Comparison of ENCODE assay signal across 8 cellular contexts in the genomic region with DNA sequence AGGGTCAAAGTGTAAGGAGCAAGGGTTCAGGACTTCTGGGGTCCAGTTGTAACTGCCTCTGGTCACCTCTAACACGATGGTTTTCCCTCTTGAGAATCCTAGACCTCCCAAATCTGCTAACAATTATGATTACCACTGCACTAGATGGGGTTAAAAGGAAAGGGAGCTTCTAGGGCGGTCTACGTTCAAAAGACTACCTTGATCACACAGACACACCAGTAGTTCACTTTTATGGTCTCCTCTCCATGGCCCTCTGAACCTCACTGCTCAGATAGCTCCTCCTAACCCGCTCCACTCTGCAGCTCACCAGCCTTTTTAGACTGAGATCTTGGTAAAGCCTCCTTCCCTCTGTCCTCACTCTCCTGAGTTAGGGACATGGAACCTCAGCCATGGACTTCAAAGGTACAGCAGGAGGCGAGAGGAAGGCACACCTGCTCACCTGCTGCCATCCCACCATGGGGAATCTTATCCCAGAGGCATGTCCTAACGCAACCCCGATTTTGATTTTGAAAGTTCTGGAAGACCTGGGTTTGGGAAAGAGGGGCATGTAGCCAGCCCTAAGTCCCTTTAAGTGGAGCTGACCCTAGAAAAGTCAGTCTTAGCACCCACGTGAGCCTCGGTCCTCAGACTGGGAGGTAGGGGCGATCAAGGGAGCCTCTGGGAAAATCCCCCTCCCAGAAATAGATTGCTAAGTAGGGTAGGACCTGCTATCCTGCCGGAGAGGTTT. TPM values are rescaled to one million over a fixed set of nuclear protein-coding genes. Genes with fewer than 3 reads are reported as not detected.
DNase-seq lines count a peak whose midpoint lies in the region; ATAC-seq and TF ChIP-seq lines count a peak whose summit lies in the region.

No MANE protein-coding gene starts in this region.

- H3K9me3 ChIP-seq in Caco-2 (no peaks in the 10 kb centered on the region), parathyroid adenoma (ENCODE audit: control insufficient read depth, low read length) (no peaks in the 10 kb centered on the region)

- H3K4me3 Mint-ChIP-seq in Caco-2 (ENCODE audit: unreplicated experiment) = peak overlapping the region; percentile 65

- H3K4me2 ChIP-seq in parathyroid adenoma (ENCODE audit: low read length) = peak overlapping the region; percentile 58

- POLR2A ChIA-PET in Caco-2 (lab: Charles Lee) = no interaction called here

- no TSS peak for BruUV-seq in Caco-2 (replicated peaks; lab: Mats Ljungman, UMichigan)

- H3K36me3 ChIP-seq in Caco-2 (ENCODE audit: control insufficient read depth, insufficient read depth, low read length) (peaks cover 2% of the 10 kb centered on the region; the same call in 1 of the 2 replicates), parathyroid adenoma (ENCODE audit: control insufficient read depth, insufficient read depth, low read length) (no peaks in the 10 kb centered on the region)

- ATAC-seq in GM21367 (IDR thresholded peaks at IDR 0.05; ENCODE audit: unreplicated experiment) = no peak

- peaks cover 25% of the 10 kb centered on the region for H3K79me2 ChIP-seq in parathyroid adenoma

- CTCF ChIA-PET in Caco-2 (lab: Charles Lee) = interaction anchor here (0.6 to 3.1 kb wide), 6 partner anchors 9 to 400 kb away, joined by 3 to 19 read pairs (median 3); a partner anchor contains a TSS

- H3K9me3 Mint-ChIP-seq in Caco-2 (ENCODE audit: unreplicated experiment) = no peaks in the 10 kb centered on the region

- peak overlapping the region; percentile 30 for H3K27ac Mint-ChIP-seq in Caco-2 (ENCODE audit: unreplicated experiment)

- H3K27me3 Mint-ChIP-seq in Caco-2 (ENCODE audit: insufficient read depth, unreplicated experiment) = no peaks in the 10 kb centered on the region

- H3K27ac ChIP-seq in epithelial cell of prostate = peak overlapping the region; percentile 81
- H3K27ac ChIP-seq in parathyroid adenoma = peak overlapping the region; percentile 95

- peak overlapping the region; percentile 41 for H3K9ac ChIP-seq in parathyroid adenoma

- peak overlapping the region; percentile 39 for H3K4me3 ChIP-seq in Caco-2 (ENCODE audit: low read depth, low read length)
- peak overlapping the region; percentile 38 for H3K4me3 ChIP-seq in parathyroid adenoma (ENCODE audit: low read depth, low read length)

- H3K36me3 Mint-ChIP-seq in Caco-2 (ENCODE audit: insufficient read depth, unreplicated experiment) = peaks cover 28% of the 10 kb centered on the region

- H3K4me1 ChIP-seq in Caco-2 = peaks cover 19% of the 10 kb centered on the region
- peaks cover 45% of the 10 kb centered on the region for H3K4me1 ChIP-seq in parathyroid adenoma

- DNase-seq in Caco-2 (no peak), NCI-H748 treated with DMSO at 0.1 percent for 48 hours (lab: John Stamatoyannopoulos, UW) (peak; percentile 5), epithelial cell of prostate (ENCODE audit: low read depth, low spot score) (no peak), globus pallidus (ENCODE audit: low spot score) (no peak), GOT3 (lab: John Stamatoyannopoulos, UW) (no peak)
- DNase-seq in stimulated activated CD4-positive, alpha-beta T cell treated with anti-CD3 and anti-CD28 coated beads, Interleukin-15, amount 100 ng/mL, for 24 hours = no peak

- H3K4me1 Mint-ChIP-seq in Caco-2 (ENCODE audit: low read depth, unreplicated experiment) = peaks cover 34% of the 10 kb centered on the region

- H2AFZ ChIP-seq in parathyroid adenoma = peak overlapping the region; percentile 65

- H3K27me3 ChIP-seq in Caco-2 (replicated peaks; ENCODE audit: control insufficient read depth, insufficient read depth, low read length) (no peaks in the 10 kb centered on the region), parathyroid adenoma (ENCODE audit: control insufficient read depth, insufficient read depth, low read length) (no peaks in the 10 kb centered on the region)

- intact Hi-C loops in Caco-2 (cut with micrococcal nuclease; ENCODE audit: unreplicated experiment) = loop anchor here (1.0 kb wide), 1 partner anchor 7 kb away; no protein-coding TSS in a partner anchor

- TF ChIP-seq CTCF in Caco-2 (IDR thresholded peaks at IDR 0.05; ENCODE audit: insufficient read depth in 1 of 2, low read depth in 1 of 2, low read length in 1 of 2, severe bottlenecking in 1 of 2, unreplicated experiment in 1 of 2) (no peak), parathyroid adenoma (IDR thresholded peaks at IDR 0.05) (no peak)

RNA-seq across cellular contexts. Expression of a gene that starts 1.4 kb away (rescaled TPM):
- total RNA-seq in Caco-2 (2022) = 34.1 and 35.2 TPM in 2 replicates

RNA-seq across cellular contexts. Expression of a gene that starts 3.8 kb away (rescaled TPM):
- 0.98 and 1.0 TPM in 2 replicates for total RNA-seq in Caco-2 (2022)

RNA-seq across cellular contexts. Expression of a gene that starts 26.9 kb away (rescaled TPM):
- total RNA-seq in Caco-2 (2022) = 6.5 and 7.1 TPM in 2 replicates

RNA-seq across cellular contexts. Expression of a gene that starts 39.4 kb away (rescaled TPM):
- total RNA-seq in Caco-2 (2022) = not detected in 2 replicates

RNA-seq across cellular contexts. Expression of a gene that starts 54.9 kb away (rescaled TPM):
- not detected in 2 replicates for total RNA-seq in Caco-2 (2022)
